ENCODE assay signal across 1 cellular context in genomic region chr5:8826491-8826890, GRCh38.
TF ChIP-seq lines count a peak whose summit lies in the region.

No MANE protein-coding gene starts in this region.

TF ChIP-seq in GM23338, 12 proteins besides CTCF, POLR2A, EP300 and RAD21 (continued from another document):
- TF ChIP-seq, protein P1, sequence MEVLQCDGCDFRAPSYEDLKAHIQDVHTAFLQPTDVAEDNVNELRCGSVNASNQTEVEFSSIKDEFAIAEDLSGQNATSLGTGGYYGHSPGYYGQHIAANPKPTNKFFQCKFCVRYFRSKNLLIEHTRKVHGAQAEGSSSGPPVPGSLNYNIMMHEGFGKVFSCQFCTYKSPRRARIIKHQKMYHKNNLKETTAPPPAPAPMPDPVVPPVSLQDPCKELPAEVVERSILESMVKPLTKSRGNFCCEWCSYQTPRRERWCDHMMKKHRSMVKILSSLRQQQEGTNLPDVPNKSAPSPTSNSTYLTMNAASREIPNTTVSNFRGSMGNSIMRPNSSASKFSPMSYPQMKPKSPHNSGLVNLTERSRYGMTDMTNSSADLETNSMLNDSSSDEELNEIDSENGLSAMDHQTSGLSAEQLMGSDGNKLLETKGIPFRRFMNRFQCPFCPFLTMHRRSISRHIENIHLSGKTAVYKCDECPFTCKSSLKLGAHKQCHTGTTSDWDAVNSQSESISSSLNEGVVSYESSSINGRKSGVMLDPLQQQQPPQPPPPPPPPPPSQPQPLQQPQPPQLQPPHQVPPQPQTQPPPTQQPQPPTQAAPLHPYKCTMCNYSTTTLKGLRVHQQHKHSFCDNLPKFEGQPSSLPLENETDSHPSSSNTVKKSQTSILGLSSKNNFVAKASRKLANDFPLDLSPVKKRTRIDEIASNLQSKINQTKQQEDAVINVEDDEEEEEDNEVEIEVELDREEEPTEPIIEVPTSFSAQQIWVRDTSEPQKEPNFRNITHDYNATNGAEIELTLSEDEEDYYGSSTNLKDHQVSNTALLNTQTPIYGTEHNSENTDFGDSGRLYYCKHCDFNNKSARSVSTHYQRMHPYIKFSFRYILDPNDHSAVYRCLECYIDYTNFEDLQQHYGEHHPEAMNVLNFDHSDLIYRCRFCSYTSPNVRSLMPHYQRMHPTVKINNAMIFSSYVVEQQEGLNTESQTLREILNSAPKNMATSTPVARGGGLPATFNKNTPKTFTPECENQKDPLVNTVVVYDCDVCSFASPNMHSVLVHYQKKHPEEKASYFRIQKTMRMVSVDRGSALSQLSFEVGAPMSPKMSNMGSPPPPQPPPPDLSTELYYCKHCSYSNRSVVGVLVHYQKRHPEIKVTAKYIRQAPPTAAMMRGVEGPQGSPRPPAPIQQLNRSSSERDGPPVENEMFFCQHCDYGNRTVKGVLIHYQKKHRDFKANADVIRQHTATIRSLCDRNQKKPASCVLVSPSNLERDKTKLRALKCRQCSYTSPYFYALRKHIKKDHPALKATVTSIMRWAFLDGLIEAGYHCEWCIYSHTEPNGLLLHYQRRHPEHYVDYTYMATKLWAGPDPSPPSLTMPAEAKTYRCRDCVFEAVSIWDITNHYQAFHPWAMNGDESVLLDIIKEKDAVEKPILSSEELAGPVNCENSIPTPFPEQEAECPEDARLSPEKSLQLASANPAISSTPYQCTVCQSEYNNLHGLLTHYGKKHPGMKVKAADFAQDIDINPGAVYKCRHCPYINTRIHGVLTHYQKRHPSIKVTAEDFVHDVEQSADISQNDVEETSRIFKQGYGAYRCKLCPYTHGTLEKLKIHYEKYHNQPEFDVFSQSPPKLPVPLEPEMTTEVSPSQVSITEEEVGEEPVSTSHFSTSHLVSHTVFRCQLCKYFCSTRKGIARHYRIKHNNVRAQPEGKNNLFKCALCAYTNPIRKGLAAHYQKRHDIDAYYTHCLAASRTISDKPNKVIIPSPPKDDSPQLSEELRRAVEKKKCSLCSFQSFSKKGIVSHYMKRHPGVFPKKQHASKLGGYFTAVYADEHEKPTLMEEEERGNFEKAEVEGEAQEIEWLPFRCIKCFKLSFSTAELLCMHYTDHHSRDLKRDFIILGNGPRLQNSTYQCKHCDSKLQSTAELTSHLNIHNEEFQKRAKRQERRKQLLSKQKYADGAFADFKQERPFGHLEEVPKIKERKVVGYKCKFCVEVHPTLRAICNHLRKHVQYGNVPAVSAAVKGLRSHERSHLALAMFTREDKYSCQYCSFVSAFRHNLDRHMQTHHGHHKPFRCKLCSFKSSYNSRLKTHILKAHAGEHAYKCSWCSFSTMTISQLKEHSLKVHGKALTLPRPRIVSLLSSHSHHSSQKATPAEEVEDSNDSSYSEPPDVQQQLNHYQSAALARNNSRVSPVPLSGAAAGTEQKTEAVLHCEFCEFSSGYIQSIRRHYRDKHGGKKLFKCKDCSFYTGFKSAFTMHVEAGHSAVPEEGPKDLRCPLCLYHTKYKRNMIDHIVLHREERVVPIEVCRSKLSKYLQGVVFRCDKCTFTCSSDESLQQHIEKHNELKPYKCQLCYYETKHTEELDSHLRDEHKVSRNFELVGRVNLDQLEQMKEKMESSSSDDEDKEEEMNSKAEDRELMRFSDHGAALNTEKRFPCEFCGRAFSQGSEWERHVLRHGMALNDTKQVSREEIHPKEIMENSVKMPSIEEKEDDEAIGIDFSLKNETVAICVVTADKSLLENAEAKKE (CRISPR knock-in tag; IDR thresholded peaks at IDR 0.05) = no peak
- no peak for TF ChIP-seq REST (IDR thresholded peaks at IDR 0.05; ENCODE audit: unreplicated experiment)
- TF ChIP-seq JUNB (IDR thresholded peaks at IDR 0.05; ENCODE audit: unreplicated experiment) = no peak
